8 cellular contexts compared by ENCODE assay signal in the genomic region with DNA sequence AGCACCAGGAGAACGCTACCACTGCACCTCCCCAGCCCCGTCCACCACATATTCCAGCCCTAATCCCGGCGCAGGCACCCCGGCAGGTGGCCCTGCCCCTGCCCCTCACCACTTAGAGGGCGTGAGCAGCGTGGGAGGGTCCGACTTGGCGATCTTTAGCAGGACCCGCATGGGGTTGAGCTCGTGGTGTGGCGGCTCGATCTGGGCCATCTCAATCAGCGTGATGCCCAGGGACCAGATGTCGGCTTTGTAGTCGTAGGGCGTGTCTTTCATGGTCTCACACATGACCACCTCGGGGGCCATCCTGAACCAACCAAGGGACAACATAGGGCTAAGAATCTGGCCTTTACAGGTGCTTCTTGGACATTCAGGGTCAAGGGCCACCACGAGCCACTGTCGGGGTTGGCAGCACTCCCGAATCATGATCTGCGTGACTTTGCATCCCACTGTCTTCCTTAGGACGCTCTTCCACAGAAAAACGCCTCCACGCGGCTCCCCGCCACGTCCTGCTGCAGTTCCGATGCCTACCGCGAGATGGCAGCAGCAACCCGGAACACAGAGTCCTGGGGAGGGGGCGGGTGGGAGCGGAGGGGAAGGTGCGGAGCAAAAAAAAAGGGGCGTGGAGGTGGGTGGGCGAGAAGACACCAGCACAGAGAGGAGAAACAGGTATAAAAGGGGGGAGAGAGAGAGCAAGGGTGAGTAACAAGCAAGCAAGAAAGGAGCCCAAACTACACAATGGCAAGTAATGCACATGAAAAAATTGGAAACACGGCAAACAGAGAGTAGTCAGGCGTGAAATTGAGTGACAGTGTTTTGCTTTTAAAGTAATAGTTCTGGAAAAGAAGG.
DNase-seq lines count a peak whose midpoint lies in the region; ATAC-seq, FAIRE-seq and TF ChIP-seq lines count a peak whose summit lies in the region.

No MANE protein-coding gene starts in this region.

- H2AFZ ChIP-seq in OCI-LY1 (ENCODE audit: low read length) (no peak overlapping the region), neural progenitor cell (replicated peaks) (no peak overlapping the region)

- POLR2A ChIA-PET in A673 (lab: Charles Lee; ENCODE audit: low non-redundant PET) = no interaction called here

- intact Hi-C loops in A673 (cut with micrococcal nuclease; ENCODE audit: unreplicated experiment) = loop anchor here (1.0 to 5.0 kb wide), 3 partner anchors 82 to 591 kb away; partner anchors contain the start of gene STK10
- intact Hi-C loops in activated T-helper 1 cell treated with anti-CD3 and anti-CD28 coated beads, Interleukin-12 subunit alpha, Interleukin-12 subunit beta, Interleukin-2, Interleukin-4 antibody, amounts not matched to agents 30 ng/mL and 10 ng/mL and 1 ng/mL, durations not matched to agents 14 hours and 24 hours and 36 hours (cut with micrococcal nuclease) = loop anchor here (1.0 to 5.0 kb wide), 3 partner anchors 82 to 591 kb away; partner anchors contain the start of gene STK10

- CTCF ChIA-PET in A673 (lab: Charles Lee) = interaction anchor here (1.0 kb wide), 1 partner anchor 187 kb away, joined by 3 read pairs; no protein-coding TSS in a partner anchor

- H3K36me3 ChIP-seq in A673 (ENCODE audit: insufficient read depth, low read length, poor library complexity, severe bottlenecking) (no peaks in the 10 kb centered on the region), OCI-LY1 (ENCODE audit: insufficient read depth, low read length) (peaks cover 34% of the 10 kb centered on the region; the same call in 1 of the 2 replicates), neural progenitor cell (no peaks in the 10 kb centered on the region)

- H3K9me3 ChIP-seq in A673 (ENCODE audit: low read depth, low read length, poor library complexity, severe bottlenecking) (no peaks in the 10 kb centered on the region), OCI-LY1 (ENCODE audit: low read length) (no peaks in the 10 kb centered on the region), neural progenitor cell (ENCODE audit: low read depth) (no peaks in the 10 kb centered on the region)

- peak overlapping the region; percentile 34 for H3K27ac Mint-ChIP-seq in activated T-helper 1 cell treated with anti-CD3 and anti-CD28 coated beads, Interleukin-12 subunit alpha, Interleukin-12 subunit beta, Interleukin-2, Interleukin-4 antibody, amounts not matched to agents 30 ng/mL and 10 ng/mL and 1 ng/mL, durations not matched to agents 14 hours and 24 hours and 36 hours
- no peak overlapping the region for H3K27ac Mint-ChIP-seq in neural progenitor cell

- no TSS peak for BruUV-seq in A673 (replicated peaks; lab: Mats Ljungman, UMichigan)

- H3K79me2 ChIP-seq in OCI-LY1 (ENCODE audit: insufficient read depth, low read length) (no peaks in the 10 kb centered on the region), neural progenitor cell (ENCODE audit: low read depth) (no peaks in the 10 kb centered on the region)

- 0 out of 2 replicates have a peak, but pooled peaks cover 6% of the 10 kb centered on the region for H3F3A ChIP-seq in OCI-LY1 (ENCODE audit: insufficient read depth, low read length)
- peaks cover 18% of the 10 kb centered on the region for H3F3A ChIP-seq in neural progenitor cell (ENCODE audit: low read depth)

- no peaks in the 10 kb centered on the region for H3K27me3 ChIP-seq in A673 (replicated peaks; ENCODE audit: insufficient read depth, low read depth, low read length, poor library complexity)
- H3K27me3 ChIP-seq in OCI-LY1 (ENCODE audit: insufficient read depth, low read length) = no peaks in the 10 kb centered on the region
- no peaks in the 10 kb centered on the region for H3K27me3 ChIP-seq in neural progenitor cell

- no peaks in the 10 kb centered on the region for H3K9me3 Mint-ChIP-seq in activated T-helper 1 cell treated with anti-CD3 and anti-CD28 coated beads, Interleukin-12 subunit alpha, Interleukin-12 subunit beta, Interleukin-2, Interleukin-4 antibody, amounts not matched to agents 30 ng/mL and 10 ng/mL and 1 ng/mL, durations not matched to agents 14 hours and 24 hours and 36 hours
- H3K9me3 Mint-ChIP-seq in neural progenitor cell = no peaks in the 10 kb centered on the region

- peaks cover 3% of the 10 kb centered on the region for H3K4me1 ChIP-seq in A673 (ENCODE audit: insufficient read depth, low read length, poor library complexity, severe bottlenecking)
- H3K4me1 ChIP-seq in OCI-LY1 (ENCODE audit: insufficient read depth, low read length, severe bottlenecking) = peaks cover 32% of the 10 kb centered on the region
- peaks cover 30% of the 10 kb centered on the region for H3K4me1 ChIP-seq in neural progenitor cell

- DNase-seq in A673 (ENCODE audit: low spot score) = peak; percentile 62
- DNase-seq in GM12892 (ENCODE audit: insufficient read length) = no peak
- peak; percentile 40 for DNase-seq in activated T-helper 1 cell treated with anti-CD3 and anti-CD28 coated beads, Interleukin-12 subunit alpha, Interleukin-12 subunit beta, Interleukin-2, Interleukin-4 antibody, amounts not matched to agents 30 ng/mL and 10 ng/mL and 1 ng/mL, durations not matched to agents 14 hours and 24 hours and 36 hours (ENCODE audit: low spot score)
- DNase-seq in fibroblast of the aortic adventitia (ENCODE audit: low read depth) = peak; percentile 31
- peak; percentile 76 for DNase-seq in neural progenitor cell (ENCODE audit: low spot score)
- peak; percentile 82 for DNase-seq in stimulated activated naive CD8-positive, alpha-beta T cell treated with anti-CD3 and anti-CD28 coated beads, Interleukin-15, Interleukin-2, amounts not matched to agents 100 U/mL and 50 U/mL, for 24 hours

- no peaks in the 10 kb centered on the region for H3K9me2 ChIP-seq in OCI-LY1 (ENCODE audit: low read depth, low read length)

- H4K20me1 ChIP-seq in OCI-LY1 (ENCODE audit: insufficient read depth, low read length) (no peaks in the 10 kb centered on the region), neural progenitor cell (ENCODE audit: low read depth) (no peaks in the 10 kb centered on the region)

- TF ChIP-seq CTCF in A673 (conservative IDR thresholded peaks at IDR 0.05; ENCODE audit: low read depth, low read length) (peak; percentile 94), OCI-LY1 (IDR thresholded peaks at IDR 0.05; ENCODE audit: low read length) (peak; percentile 95), fibroblast of the aortic adventitia (IDR thresholded peaks at IDR 0.05; ENCODE audit: insufficient read depth, low read length) (peak; percentile 96), neural progenitor cell (IDR thresholded peaks at IDR 0.05) (peak; percentile 99)

- no peak overlapping the region for H3K4me3 Mint-ChIP-seq in activated T-helper 1 cell treated with anti-CD3 and anti-CD28 coated beads, Interleukin-12 subunit alpha, Interleukin-12 subunit beta, Interleukin-2, Interleukin-4 antibody, amounts not matched to agents 30 ng/mL and 10 ng/mL and 1 ng/mL, durations not matched to agents 14 hours and 24 hours and 36 hours
- H3K4me3 Mint-ChIP-seq in neural progenitor cell = peak overlapping the region; percentile 66

- no peak for TF ChIP-seq POLR2A in GM12892 (IDR thresholded peaks at IDR 0.05; ENCODE audit: low read depth, low read length)

- H3K4me3 ChIP-seq in A673 (ENCODE audit: low read depth, low read length, poor library complexity, severe bottlenecking) = peak overlapping the region; percentile 39
- peak overlapping the region; percentile 42 for H3K4me3 ChIP-seq in OCI-LY1 (ENCODE audit: low read depth, low read length, poor library complexity, severe bottlenecking)
- peak overlapping the region; percentile 31 for H3K4me3 ChIP-seq in fibroblast of the aortic adventitia (ENCODE audit: low read depth, low read length)
- H3K4me3 ChIP-seq in neural progenitor cell = no peak overlapping the region

- H3K4me1 Mint-ChIP-seq in activated T-helper 1 cell treated with anti-CD3 and anti-CD28 coated beads, Interleukin-12 subunit alpha, Interleukin-12 subunit beta, Interleukin-2, Interleukin-4 antibody, amounts not matched to agents 30 ng/mL and 10 ng/mL and 1 ng/mL, durations not matched to agents 14 hours and 24 hours and 36 hours (ENCODE audit: low read depth) = peaks cover 45% of the 10 kb centered on the region
- H3K4me1 Mint-ChIP-seq in neural progenitor cell = peaks cover 40% of the 10 kb centered on the region

- H3K4me2 ChIP-seq in OCI-LY1 (ENCODE audit: low read length) (peak overlapping the region; percentile 64), neural progenitor cell (peak overlapping the region; percentile 53)

- peak; percentile 95 for FAIRE-seq in GM12892 (lab: Jason Lieb, UNC)

- H3K27me3 Mint-ChIP-seq in activated T-helper 1 cell treated with anti-CD3 and anti-CD28 coated beads, Interleukin-12 subunit alpha, Interleukin-12 subunit beta, Interleukin-2, Interleukin-4 antibody, amounts not matched to agents 30 ng/mL and 10 ng/mL and 1 ng/mL, durations not matched to agents 14 hours and 24 hours and 36 hours (ENCODE audit: insufficient read depth) = no peaks in the 10 kb centered on the region
- H3K27me3 Mint-ChIP-seq in neural progenitor cell (ENCODE audit: insufficient read depth, low read depth) = peaks cover 2% of the 10 kb centered on the region

- H3K27ac ChIP-seq in A673 (ENCODE audit: low read depth, low read length, poor library complexity, severe bottlenecking) (no peak overlapping the region), OCI-LY1 (ENCODE audit: low read depth, low read length, poor library complexity, severe bottlenecking) (peak overlapping the region; percentile 69), neural progenitor cell (no peak overlapping the region)

- H3K36me3 Mint-ChIP-seq in activated T-helper 1 cell treated with anti-CD3 and anti-CD28 coated beads, Interleukin-12 subunit alpha, Interleukin-12 subunit beta, Interleukin-2, Interleukin-4 antibody, amounts not matched to agents 30 ng/mL and 10 ng/mL and 1 ng/mL, durations not matched to agents 14 hours and 24 hours and 36 hours (ENCODE audit: low read depth) = peaks cover 33% of the 10 kb centered on the region
- no peaks in the 10 kb centered on the region for H3K36me3 Mint-ChIP-seq in neural progenitor cell

- ATAC-seq in stimulated activated naive CD8-positive, alpha-beta T cell treated with anti-CD3 and anti-CD28 coated beads, Interleukin-15, Interleukin-2, amounts not matched to agents 100 U/mL and 50 U/mL, for 24 hours = no peak
- ATAC-seq in HG03432 (IDR thresholded peaks at IDR 0.05; ENCODE audit: unreplicated experiment) = no peak

- H3K9ac ChIP-seq in OCI-LY1 (ENCODE audit: low read length) (peak overlapping the region; percentile 15; the same call in 1 of the 2 replicates), neural progenitor cell (no peak overlapping the region)
